Comparison of ENCODE assay signal across 1 cellular context in genomic region chr6:158853072-158853871, GRCh38.
TF ChIP-seq lines count a peak whose summit lies in the region.

No MANE protein-coding gene starts in this region.

TF ChIP-seq in K562, 482 proteins besides CTCF, POLR2A, EP300 and RAD21 (continued from another document and continues in another):
- TF ChIP-seq MITF (IDR thresholded peaks at IDR 0.05) (peak; percentile 60), NR2C2 (CRISPR knock-in tag; IDR thresholded peaks at IDR 0.05) (peak; percentile 84), NR2C2 (tag; IDR thresholded peaks at IDR 0.05) (peak; percentile 80), BMI1 (IDR thresholded peaks at IDR 0.05; ENCODE audit: low read length) (0 out of 2 replicates have a peak, but pooled peaks have one; percentile 2), SAFB (IDR thresholded peaks at IDR 0.05; ENCODE audit: borderline replicate concordance, low read depth, low read length) (no peak), USF1 (CRISPR knock-in tag; IDR thresholded peaks at IDR 0.05) (peak; percentile 64), SMARCB1 (IDR thresholded peaks at IDR 0.05; ENCODE audit: insufficient read length, low read depth) (no peak), ZNF830 (CRISPR knock-in tag; IDR thresholded peaks at IDR 0.05) (0 out of 2 replicates have a peak, but pooled peaks have one; percentile 87), ILK (tag; IDR thresholded peaks at IDR 0.05; ENCODE audit: borderline replicate concordance, low read depth) (no peak), ZNF778 (CRISPR knock-in tag; IDR thresholded peaks at IDR 0.05) (no peak), NCOA4 (IDR thresholded peaks at IDR 0.05; ENCODE audit: partially characterized antibody) (peak; percentile 94), PREB (CRISPR knock-in tag; IDR thresholded peaks at IDR 0.05) (peak; percentile 29; the same call in 1 of the 2 replicates), E2F3 (CRISPR knock-in tag; IDR thresholded peaks at IDR 0.05) (no peak), ASH1L (IDR thresholded peaks at IDR 0.05; ENCODE audit: borderline replicate concordance, low read depth, partially characterized antibody) (peak; percentile 74), CBX3 (IDR thresholded peaks at IDR 0.05; ENCODE audit: borderline replicate concordance in 1 of 2, low read length in 2 of 2) (peak in 1 of 2 experiments; percentile 98; a peak in 2 of 3 replicates), ADNP (tag; IDR thresholded peaks at IDR 0.05) (peak; percentile 89), IRF9 (tag; IDR thresholded peaks at IDR 0.05) (peak; percentile 87), KAT7 (CRISPR knock-in tag; IDR thresholded peaks at IDR 0.05; ENCODE audit: borderline replicate concordance) (0 out of 2 replicates have a peak, but pooled peaks have one; percentile 88), MAZ (CRISPR knock-in tag; conservative IDR thresholded peaks at IDR 0.05 in 1 of 2, IDR thresholded peaks at IDR 0.05 in 1 of 2) (peak; percentile 86 to 94), ZNF699 (CRISPR knock-in tag; IDR thresholded peaks at IDR 0.05; ENCODE audit: insufficient replicate concordance) (no peak), SMC3 (conservative IDR thresholded peaks at IDR 0.05; ENCODE audit: insufficient read depth, low read depth, low read length) (0 out of 2 replicates have a peak, but pooled peaks have one; percentile 16), SP1 (CRISPR knock-in tag; IDR thresholded peaks at IDR 0.05) (peak; percentile 99), ETV6 (IDR thresholded peaks at IDR 0.05; ENCODE audit: borderline replicate concordance in 1 of 2, low read depth in 2 of 2, low read length in 1 of 2) (peak; percentile 65 to 97; a peak in 3 of 4 replicates), ETV6 (CRISPR knock-in tag; IDR thresholded peaks at IDR 0.05; ENCODE audit: borderline replicate concordance) (no peak; the same call in 1 of the 2 replicates), ZNF707 (CRISPR knock-in tag; conservative IDR thresholded peaks at IDR 0.05) (no peak), U2AF2 (optimal IDR thresholded peaks at IDR 0.05; ENCODE audit: low read depth, low read length) (no peak), POLR2AphosphoS5 (IDR thresholded peaks at IDR 0.05; ENCODE audit: control insufficient read depth, insufficient read depth, low read depth, low read length) (peak; percentile 96), SMARCC2 (IDR thresholded peaks at IDR 0.05; ENCODE audit: low read depth) (peak; percentile 98), KDM2B (CRISPR knock-in tag; IDR thresholded peaks at IDR 0.05) (0 out of 2 replicates have a peak, but pooled peaks have one; percentile 64), CBFB (CRISPR knock-in tag; IDR thresholded peaks at IDR 0.05) (peak; percentile 99), SRSF9 (IDR thresholded peaks at IDR 0.05; ENCODE audit: borderline replicate concordance, low read depth, low read length) (no peak), MBD2 (IDR thresholded peaks at IDR 0.05; ENCODE audit: borderline replicate concordance, low read depth) (peak; percentile 94), ZNF146 (CRISPR knock-in tag; IDR thresholded peaks at IDR 0.05; ENCODE audit: unreplicated experiment) (no peak), HOXB6 (CRISPR knock-in tag; IDR thresholded peaks at IDR 0.05; ENCODE audit: borderline replicate concordance) (no peak), SNIP1 (IDR thresholded peaks at IDR 0.05; ENCODE audit: low read depth) (peak; percentile 94), ZBTB5 (IDR thresholded peaks at IDR 0.05) (peak; percentile 87), SMAD1 (IDR thresholded peaks at IDR 0.05; ENCODE audit: low read depth, low read length, partially characterized antibody) (peak; percentile 86), HCFC1 (IDR thresholded peaks at IDR 0.05; ENCODE audit: low read depth, low read length) (peak; percentile 56), NRF1 (conservative IDR thresholded peaks at IDR 0.05 in 1 of 2, IDR thresholded peaks at IDR 0.05 in 1 of 2) (peak; percentile 62 to 77), NFIC (IDR thresholded peaks at IDR 0.05) (peak; percentile 91), PTRF (tag; IDR thresholded peaks at IDR 0.05) (peak; percentile 61; the same call in 1 of the 2 replicates), ATF6 (CRISPR knock-in tag; IDR thresholded peaks at IDR 0.05) (no peak; the same call in 1 of the 2 replicates), ZNF551 (CRISPR knock-in tag; IDR thresholded peaks at IDR 0.05) (no peak), ZNF253 (CRISPR knock-in tag; conservative IDR thresholded peaks at IDR 0.05) (no peak), NFIX (CRISPR knock-in tag; IDR thresholded peaks at IDR 0.05; ENCODE audit: low read depth) (no peak), CREBBP (IDR thresholded peaks at IDR 0.05; ENCODE audit: low read depth, low read length) (no peak), HBP1 (CRISPR knock-in tag; IDR thresholded peaks at IDR 0.05) (peak; percentile 98), ZC3H4 (CRISPR knock-in tag; IDR thresholded peaks at IDR 0.05; ENCODE audit: borderline replicate concordance) (no peak; the same call in 1 of the 2 replicates), MCM7 (IDR thresholded peaks at IDR 0.05) (peak; percentile 98), HMG20B (CRISPR knock-in tag; IDR thresholded peaks at IDR 0.05) (no peak), CGGBP1 (CRISPR knock-in tag; IDR thresholded peaks at IDR 0.05) (no peak), TBP (optimal IDR thresholded peaks at IDR 0.05; ENCODE audit: low read depth, low read length) (no peak), POLR2G (IDR thresholded peaks at IDR 0.05; ENCODE audit: low read depth, low read length) (0 out of 2 replicates have a peak, but pooled peaks have one; percentile 15), EZH2 (IDR thresholded peaks at IDR 0.05; ENCODE audit: borderline replicate concordance, low read depth, low read length) (no peak), E2F4 (CRISPR knock-in tag; IDR thresholded peaks at IDR 0.05; ENCODE audit: low read depth) (peak; percentile 81), MLLT1 (IDR thresholded peaks at IDR 0.05) (peak; percentile 99), TGIF2 (CRISPR knock-in tag; IDR thresholded peaks at IDR 0.05) (no peak), SMARCE1 (IDR thresholded peaks at IDR 0.05) (peak; percentile 100), VEZF1 (CRISPR knock-in tag; IDR thresholded peaks at IDR 0.05) (peak; percentile 93), PML (IDR thresholded peaks at IDR 0.05; ENCODE audit: low read length) (peak; percentile 97), FOS (IDR thresholded peaks at IDR 0.05; ENCODE audit: extremely low read depth, insufficient read length) (peak; percentile 45)
